1 cellular context compared by ENCODE assay signal in genomic region chr7:118184392-118184899, GRCh38.
A peak's percentile ranks its signal among the peaks of the same experiment; 100 is the strongest.
TF ChIP-seq lines count a peak whose summit lies in the region.

No MANE protein-coding gene starts in this region.

TF ChIP-seq in HepG2, 621 proteins besides CTCF, POLR2A, EP300 and RAD21 (continued from another document):
- TF ChIP-seq ARID4A (CRISPR knock-in tag; IDR thresholded peaks at IDR 0.05; ENCODE audit: borderline replicate concordance) (peak; percentile 19; the same call in 1 of the 2 replicates), ATF2 (CRISPR knock-in tag; IDR thresholded peaks at IDR 0.05) (no peak), TOPORS (CRISPR knock-in tag; IDR thresholded peaks at IDR 0.05) (no peak), SOX6 (IDR thresholded peaks at IDR 0.05) (no peak), SOX6 (CRISPR knock-in tag; IDR thresholded peaks at IDR 0.05) (peak; percentile 7; the same call in 1 of the 2 replicates)
